ENCODE assay signal across 1 cellular context in genomic region chr12:2944401-2945047, GRCh38.
A peak's percentile ranks its signal among the peaks of the same experiment; 100 is the strongest.
TF ChIP-seq lines count a peak whose summit lies in the region.

No MANE protein-coding gene starts in this region.

TF ChIP-seq in HEK293, 187 proteins besides CTCF, POLR2A, EP300 and RAD21 (continued from another document and continues in another):
- TF ChIP-seq ZNF707 (tag by site-specific recombination; IDR thresholded peaks at IDR 0.05) (no peak), ZNF18 (tag by site-specific recombination; IDR thresholded peaks at IDR 0.05) (no peak), ZNF132 (tag by site-specific recombination; IDR thresholded peaks at IDR 0.05; ENCODE audit: borderline replicate concordance) (no peak), ZNF10 (tag by site-specific recombination; IDR thresholded peaks at IDR 0.05) (peak; percentile 23; the same call in 1 of the 2 replicates), ZNF449 (tag by site-specific recombination; IDR thresholded peaks at IDR 0.05) (no peak), MEIS1 (CRISPR knock-in tag; IDR thresholded peaks at IDR 0.05; ENCODE audit: borderline replicate concordance) (no peak), ZNF248 (tag by site-specific recombination; IDR thresholded peaks at IDR 0.05) (no peak), ZNF777 (tag by site-specific recombination; IDR thresholded peaks at IDR 0.05; ENCODE audit: borderline replicate concordance) (no peak), ZNF501 (tag by site-specific recombination; IDR thresholded peaks at IDR 0.05) (no peak), MYNN (tag by site-specific recombination; IDR thresholded peaks at IDR 0.05; ENCODE audit: borderline replicate concordance) (no peak), ZNF518A (tag by site-specific recombination; conservative IDR thresholded peaks at IDR 0.05; ENCODE audit: low read depth) (no peak), ZFP41 (tag by site-specific recombination; IDR thresholded peaks at IDR 0.05; ENCODE audit: borderline replicate concordance) (no peak), SP3 (tag by site-specific recombination; IDR thresholded peaks at IDR 0.05) (no peak), ZXDB (tag by site-specific recombination; IDR thresholded peaks at IDR 0.05) (no peak), ZNF558 (tag by site-specific recombination; IDR thresholded peaks at IDR 0.05) (no peak), ZNF311 (tag by site-specific recombination; IDR thresholded peaks at IDR 0.05; ENCODE audit: borderline replicate concordance) (no peak), ZNF169 (tag by site-specific recombination; IDR thresholded peaks at IDR 0.05) (no peak), ZNF341 (tag by site-specific recombination; IDR thresholded peaks at IDR 0.05; ENCODE audit: low read depth) (peak; percentile 25; the same call in 1 of the 2 replicates), HOXC10 (CRISPR knock-in tag; IDR thresholded peaks at IDR 0.05) (no peak), ZNF510 (tag by site-specific recombination; IDR thresholded peaks at IDR 0.05; ENCODE audit: insufficient replicate concordance) (no peak), ZNF398 (tag by site-specific recombination; IDR thresholded peaks at IDR 0.05) (no peak), ZNF785 (tag by site-specific recombination; IDR thresholded peaks at IDR 0.05) (no peak), ZNF214 (tag by site-specific recombination; IDR thresholded peaks at IDR 0.05; ENCODE audit: borderline replicate concordance) (no peak), ZNF639 (tag by site-specific recombination; IDR thresholded peaks at IDR 0.05) (no peak), ZNF423 (tag by site-specific recombination; IDR thresholded peaks at IDR 0.05) (no peak), KLF8 (tag by site-specific recombination; IDR thresholded peaks at IDR 0.05) (no peak), ZNF701 (tag by site-specific recombination; IDR thresholded peaks at IDR 0.05) (no peak), ZNF747 (tag by site-specific recombination; IDR thresholded peaks at IDR 0.05) (no peak)
- TF ChIP-seq, protein P1, sequence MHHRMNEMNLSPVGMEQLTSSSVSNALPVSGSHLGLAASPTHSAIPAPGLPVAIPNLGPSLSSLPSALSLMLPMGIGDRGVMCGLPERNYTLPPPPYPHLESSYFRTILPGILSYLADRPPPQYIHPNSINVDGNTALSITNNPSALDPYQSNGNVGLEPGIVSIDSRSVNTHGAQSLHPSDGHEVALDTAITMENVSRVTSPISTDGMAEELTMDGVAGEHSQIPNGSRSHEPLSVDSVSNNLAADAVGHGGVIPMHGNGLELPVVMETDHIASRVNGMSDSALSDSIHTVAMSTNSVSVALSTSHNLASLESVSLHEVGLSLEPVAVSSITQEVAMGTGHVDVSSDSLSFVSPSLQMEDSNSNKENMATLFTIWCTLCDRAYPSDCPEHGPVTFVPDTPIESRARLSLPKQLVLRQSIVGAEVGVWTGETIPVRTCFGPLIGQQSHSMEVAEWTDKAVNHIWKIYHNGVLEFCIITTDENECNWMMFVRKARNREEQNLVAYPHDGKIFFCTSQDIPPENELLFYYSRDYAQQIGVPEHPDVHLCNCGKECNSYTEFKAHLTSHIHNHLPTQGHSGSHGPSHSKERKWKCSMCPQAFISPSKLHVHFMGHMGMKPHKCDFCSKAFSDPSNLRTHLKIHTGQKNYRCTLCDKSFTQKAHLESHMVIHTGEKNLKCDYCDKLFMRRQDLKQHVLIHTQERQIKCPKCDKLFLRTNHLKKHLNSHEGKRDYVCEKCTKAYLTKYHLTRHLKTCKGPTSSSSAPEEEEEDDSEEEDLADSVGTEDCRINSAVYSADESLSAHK (tag by site-specific recombination; IDR thresholded peaks at IDR 0.05): peak; percentile 28; the same call in 1 of the 2 replicates
- TF ChIP-seq, protein P2, sequence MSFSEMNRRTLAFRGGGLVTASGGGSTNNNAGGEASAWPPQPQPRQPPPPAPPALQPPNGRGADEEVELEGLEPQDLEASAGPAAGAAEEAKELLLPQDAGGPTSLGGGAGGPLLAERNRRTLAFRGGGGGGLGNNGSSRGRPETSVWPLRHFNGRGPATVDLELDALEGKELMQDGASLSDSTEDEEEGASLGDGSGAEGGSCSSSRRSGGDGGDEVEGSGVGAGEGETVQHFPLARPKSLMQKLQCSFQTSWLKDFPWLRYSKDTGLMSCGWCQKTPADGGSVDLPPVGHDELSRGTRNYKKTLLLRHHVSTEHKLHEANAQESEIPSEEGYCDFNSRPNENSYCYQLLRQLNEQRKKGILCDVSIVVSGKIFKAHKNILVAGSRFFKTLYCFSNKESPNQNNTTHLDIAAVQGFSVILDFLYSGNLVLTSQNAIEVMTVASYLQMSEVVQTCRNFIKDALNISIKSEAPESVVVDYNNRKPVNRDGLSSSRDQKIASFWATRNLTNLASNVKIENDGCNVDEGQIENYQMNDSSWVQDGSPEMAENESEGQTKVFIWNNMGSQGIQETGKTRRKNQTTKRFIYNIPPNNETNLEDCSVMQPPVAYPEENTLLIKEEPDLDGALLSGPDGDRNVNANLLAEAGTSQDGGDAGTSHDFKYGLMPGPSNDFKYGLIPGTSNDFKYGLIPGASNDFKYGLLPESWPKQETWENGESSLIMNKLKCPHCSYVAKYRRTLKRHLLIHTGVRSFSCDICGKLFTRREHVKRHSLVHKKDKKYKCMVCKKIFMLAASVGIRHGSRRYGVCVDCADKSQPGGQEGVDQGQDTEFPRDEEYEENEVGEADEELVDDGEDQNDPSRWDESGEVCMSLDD (tag by site-specific recombination; IDR thresholded peaks at IDR 0.05): 0 out of 2 replicates have a peak, but pooled peaks have one; percentile 32
- TF ChIP-seq, protein P3, sequence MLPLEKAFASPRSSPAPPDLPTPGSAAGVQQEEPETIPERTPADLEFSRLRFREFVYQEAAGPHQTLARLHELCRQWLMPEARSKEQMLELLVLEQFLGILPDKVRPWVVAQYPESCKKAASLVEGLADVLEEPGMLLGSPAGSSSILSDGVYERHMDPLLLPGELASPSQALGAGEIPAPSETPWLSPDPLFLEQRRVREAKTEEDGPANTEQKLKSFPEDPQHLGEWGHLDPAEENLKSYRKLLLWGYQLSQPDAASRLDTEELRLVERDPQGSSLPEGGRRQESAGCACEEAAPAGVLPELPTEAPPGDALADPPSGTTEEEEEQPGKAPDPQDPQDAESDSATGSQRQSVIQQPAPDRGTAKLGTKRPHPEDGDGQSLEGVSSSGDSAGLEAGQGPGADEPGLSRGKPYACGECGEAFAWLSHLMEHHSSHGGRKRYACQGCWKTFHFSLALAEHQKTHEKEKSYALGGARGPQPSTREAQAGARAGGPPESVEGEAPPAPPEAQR (tag by site-specific recombination; IDR thresholded peaks at IDR 0.05): no peak
- TF ChIP-seq, protein P4, sequence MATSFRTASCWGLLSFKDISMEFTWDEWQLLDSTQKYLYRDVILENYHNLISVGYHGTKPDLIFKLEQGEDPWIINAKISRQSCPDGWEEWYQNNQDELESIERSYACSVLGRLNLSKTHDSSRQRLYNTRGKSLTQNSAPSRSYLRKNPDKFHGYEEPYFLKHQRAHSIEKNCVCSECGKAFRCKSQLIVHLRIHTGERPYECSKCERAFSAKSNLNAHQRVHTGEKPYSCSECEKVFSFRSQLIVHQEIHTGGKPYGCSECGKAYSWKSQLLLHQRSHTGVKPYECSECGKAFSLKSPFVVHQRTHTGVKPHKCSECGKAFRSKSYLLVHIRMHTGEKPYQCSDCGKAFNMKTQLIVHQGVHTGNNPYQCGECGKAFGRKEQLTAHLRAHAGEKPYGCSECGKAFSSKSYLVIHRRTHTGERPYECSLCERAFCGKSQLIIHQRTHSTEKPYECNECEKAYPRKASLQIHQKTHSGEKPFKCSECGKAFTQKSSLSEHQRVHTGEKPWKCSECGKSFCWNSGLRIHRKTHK (tag by site-specific recombination; IDR thresholded peaks at IDR 0.05): no peak
- TF ChIP-seq, protein P5, sequence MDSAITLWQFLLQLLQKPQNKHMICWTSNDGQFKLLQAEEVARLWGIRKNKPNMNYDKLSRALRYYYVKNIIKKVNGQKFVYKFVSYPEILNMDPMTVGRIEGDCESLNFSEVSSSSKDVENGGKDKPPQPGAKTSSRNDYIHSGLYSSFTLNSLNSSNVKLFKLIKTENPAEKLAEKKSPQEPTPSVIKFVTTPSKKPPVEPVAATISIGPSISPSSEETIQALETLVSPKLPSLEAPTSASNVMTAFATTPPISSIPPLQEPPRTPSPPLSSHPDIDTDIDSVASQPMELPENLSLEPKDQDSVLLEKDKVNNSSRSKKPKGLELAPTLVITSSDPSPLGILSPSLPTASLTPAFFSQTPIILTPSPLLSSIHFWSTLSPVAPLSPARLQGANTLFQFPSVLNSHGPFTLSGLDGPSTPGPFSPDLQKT (IDR thresholded peaks at IDR 0.05; ENCODE audit: borderline replicate concordance, low read depth, low read length): no peak
